Comparison of ENCODE assay signal across 1 cellular context in the genomic region with DNA sequence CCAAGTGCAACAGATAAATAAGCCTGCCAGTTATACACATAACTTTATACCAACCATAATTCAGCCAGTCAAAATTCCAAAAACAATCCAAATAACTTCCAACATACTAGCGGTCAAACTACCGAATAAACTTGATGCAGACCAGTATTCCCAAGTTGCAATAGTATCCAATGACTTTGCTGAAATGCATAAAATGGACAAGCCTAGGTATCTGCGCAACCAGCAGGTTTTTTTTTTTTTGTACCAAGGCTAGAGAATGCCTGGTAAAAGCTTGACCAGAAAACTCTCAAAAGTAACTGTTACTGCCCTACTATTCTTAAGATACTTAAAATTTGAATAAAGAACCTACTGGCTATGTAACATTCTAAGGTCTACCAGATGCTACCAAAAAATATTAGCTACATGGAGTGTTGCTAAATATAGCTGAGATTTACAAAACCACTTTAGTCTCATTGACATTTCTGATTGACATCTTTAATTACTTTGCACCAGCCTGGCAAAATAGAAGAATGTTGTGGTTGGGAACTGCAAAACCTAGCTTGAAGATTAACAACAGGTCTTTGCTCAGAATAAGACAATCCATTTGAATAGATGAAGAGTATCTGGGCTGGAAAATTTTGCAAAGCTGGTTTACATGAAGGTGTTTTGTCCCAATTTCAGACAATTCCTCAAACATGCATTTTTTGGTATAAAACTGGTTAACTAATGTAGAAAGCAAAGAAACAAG.
TF ChIP-seq lines count a peak whose summit lies in the region.

No MANE protein-coding gene starts in this region.

TF ChIP-seq in GM23338, 12 proteins besides CTCF, POLR2A, EP300 and RAD21:
- TF ChIP-seq, protein P1, sequence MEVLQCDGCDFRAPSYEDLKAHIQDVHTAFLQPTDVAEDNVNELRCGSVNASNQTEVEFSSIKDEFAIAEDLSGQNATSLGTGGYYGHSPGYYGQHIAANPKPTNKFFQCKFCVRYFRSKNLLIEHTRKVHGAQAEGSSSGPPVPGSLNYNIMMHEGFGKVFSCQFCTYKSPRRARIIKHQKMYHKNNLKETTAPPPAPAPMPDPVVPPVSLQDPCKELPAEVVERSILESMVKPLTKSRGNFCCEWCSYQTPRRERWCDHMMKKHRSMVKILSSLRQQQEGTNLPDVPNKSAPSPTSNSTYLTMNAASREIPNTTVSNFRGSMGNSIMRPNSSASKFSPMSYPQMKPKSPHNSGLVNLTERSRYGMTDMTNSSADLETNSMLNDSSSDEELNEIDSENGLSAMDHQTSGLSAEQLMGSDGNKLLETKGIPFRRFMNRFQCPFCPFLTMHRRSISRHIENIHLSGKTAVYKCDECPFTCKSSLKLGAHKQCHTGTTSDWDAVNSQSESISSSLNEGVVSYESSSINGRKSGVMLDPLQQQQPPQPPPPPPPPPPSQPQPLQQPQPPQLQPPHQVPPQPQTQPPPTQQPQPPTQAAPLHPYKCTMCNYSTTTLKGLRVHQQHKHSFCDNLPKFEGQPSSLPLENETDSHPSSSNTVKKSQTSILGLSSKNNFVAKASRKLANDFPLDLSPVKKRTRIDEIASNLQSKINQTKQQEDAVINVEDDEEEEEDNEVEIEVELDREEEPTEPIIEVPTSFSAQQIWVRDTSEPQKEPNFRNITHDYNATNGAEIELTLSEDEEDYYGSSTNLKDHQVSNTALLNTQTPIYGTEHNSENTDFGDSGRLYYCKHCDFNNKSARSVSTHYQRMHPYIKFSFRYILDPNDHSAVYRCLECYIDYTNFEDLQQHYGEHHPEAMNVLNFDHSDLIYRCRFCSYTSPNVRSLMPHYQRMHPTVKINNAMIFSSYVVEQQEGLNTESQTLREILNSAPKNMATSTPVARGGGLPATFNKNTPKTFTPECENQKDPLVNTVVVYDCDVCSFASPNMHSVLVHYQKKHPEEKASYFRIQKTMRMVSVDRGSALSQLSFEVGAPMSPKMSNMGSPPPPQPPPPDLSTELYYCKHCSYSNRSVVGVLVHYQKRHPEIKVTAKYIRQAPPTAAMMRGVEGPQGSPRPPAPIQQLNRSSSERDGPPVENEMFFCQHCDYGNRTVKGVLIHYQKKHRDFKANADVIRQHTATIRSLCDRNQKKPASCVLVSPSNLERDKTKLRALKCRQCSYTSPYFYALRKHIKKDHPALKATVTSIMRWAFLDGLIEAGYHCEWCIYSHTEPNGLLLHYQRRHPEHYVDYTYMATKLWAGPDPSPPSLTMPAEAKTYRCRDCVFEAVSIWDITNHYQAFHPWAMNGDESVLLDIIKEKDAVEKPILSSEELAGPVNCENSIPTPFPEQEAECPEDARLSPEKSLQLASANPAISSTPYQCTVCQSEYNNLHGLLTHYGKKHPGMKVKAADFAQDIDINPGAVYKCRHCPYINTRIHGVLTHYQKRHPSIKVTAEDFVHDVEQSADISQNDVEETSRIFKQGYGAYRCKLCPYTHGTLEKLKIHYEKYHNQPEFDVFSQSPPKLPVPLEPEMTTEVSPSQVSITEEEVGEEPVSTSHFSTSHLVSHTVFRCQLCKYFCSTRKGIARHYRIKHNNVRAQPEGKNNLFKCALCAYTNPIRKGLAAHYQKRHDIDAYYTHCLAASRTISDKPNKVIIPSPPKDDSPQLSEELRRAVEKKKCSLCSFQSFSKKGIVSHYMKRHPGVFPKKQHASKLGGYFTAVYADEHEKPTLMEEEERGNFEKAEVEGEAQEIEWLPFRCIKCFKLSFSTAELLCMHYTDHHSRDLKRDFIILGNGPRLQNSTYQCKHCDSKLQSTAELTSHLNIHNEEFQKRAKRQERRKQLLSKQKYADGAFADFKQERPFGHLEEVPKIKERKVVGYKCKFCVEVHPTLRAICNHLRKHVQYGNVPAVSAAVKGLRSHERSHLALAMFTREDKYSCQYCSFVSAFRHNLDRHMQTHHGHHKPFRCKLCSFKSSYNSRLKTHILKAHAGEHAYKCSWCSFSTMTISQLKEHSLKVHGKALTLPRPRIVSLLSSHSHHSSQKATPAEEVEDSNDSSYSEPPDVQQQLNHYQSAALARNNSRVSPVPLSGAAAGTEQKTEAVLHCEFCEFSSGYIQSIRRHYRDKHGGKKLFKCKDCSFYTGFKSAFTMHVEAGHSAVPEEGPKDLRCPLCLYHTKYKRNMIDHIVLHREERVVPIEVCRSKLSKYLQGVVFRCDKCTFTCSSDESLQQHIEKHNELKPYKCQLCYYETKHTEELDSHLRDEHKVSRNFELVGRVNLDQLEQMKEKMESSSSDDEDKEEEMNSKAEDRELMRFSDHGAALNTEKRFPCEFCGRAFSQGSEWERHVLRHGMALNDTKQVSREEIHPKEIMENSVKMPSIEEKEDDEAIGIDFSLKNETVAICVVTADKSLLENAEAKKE (CRISPR knock-in tag; IDR thresholded peaks at IDR 0.05) = no peak
- TF ChIP-seq ZNF331 (CRISPR knock-in tag; IDR thresholded peaks at IDR 0.05; ENCODE audit: low read depth) = no peak
- TF ChIP-seq, protein P2, sequence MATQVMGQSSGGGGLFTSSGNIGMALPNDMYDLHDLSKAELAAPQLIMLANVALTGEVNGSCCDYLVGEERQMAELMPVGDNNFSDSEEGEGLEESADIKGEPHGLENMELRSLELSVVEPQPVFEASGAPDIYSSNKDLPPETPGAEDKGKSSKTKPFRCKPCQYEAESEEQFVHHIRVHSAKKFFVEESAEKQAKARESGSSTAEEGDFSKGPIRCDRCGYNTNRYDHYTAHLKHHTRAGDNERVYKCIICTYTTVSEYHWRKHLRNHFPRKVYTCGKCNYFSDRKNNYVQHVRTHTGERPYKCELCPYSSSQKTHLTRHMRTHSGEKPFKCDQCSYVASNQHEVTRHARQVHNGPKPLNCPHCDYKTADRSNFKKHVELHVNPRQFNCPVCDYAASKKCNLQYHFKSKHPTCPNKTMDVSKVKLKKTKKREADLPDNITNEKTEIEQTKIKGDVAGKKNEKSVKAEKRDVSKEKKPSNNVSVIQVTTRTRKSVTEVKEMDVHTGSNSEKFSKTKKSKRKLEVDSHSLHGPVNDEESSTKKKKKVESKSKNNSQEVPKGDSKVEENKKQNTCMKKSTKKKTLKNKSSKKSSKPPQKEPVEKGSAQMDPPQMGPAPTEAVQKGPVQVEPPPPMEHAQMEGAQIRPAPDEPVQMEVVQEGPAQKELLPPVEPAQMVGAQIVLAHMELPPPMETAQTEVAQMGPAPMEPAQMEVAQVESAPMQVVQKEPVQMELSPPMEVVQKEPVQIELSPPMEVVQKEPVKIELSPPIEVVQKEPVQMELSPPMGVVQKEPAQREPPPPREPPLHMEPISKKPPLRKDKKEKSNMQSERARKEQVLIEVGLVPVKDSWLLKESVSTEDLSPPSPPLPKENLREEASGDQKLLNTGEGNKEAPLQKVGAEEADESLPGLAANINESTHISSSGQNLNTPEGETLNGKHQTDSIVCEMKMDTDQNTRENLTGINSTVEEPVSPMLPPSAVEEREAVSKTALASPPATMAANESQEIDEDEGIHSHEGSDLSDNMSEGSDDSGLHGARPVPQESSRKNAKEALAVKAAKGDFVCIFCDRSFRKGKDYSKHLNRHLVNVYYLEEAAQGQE (IDR thresholded peaks at IDR 0.05; ENCODE audit: unreplicated experiment) = no peak
- no peak for TF ChIP-seq POLR2AphosphoS5 (IDR thresholded peaks at IDR 0.05; ENCODE audit: low read depth)
- no peak for TF ChIP-seq EZH2phosphoT487 (IDR thresholded peaks at IDR 0.05; ENCODE audit: unreplicated experiment)
- no peak for TF ChIP-seq JUNB (IDR thresholded peaks at IDR 0.05; ENCODE audit: unreplicated experiment)
- TF ChIP-seq, protein P3, sequence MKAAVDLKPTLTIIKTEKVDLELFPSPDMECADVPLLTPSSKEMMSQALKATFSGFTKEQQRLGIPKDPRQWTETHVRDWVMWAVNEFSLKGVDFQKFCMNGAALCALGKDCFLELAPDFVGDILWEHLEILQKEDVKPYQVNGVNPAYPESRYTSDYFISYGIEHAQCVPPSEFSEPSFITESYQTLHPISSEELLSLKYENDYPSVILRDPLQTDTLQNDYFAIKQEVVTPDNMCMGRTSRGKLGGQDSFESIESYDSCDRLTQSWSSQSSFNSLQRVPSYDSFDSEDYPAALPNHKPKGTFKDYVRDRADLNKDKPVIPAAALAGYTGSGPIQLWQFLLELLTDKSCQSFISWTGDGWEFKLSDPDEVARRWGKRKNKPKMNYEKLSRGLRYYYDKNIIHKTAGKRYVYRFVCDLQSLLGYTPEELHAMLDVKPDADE (IDR thresholded peaks at IDR 0.05) = no peak
- TF ChIP-seq ZNF114 (CRISPR knock-in tag; IDR thresholded peaks at IDR 0.05) = no peak
- TF ChIP-seq NANOG (IDR thresholded peaks at IDR 0.05; ENCODE audit: borderline replicate concordance) = no peak
- TF ChIP-seq EZH2 (IDR thresholded peaks at IDR 0.05; ENCODE audit: low read depth, unreplicated experiment) = no peak
- no peak for TF ChIP-seq STAT1 (IDR thresholded peaks at IDR 0.05; ENCODE audit: unreplicated experiment)
- no peak for TF ChIP-seq CREB1 (CRISPR knock-in tag; IDR thresholded peaks at IDR 0.05; ENCODE audit: low read depth)
TF ChIP-seq in GM23338: peak in this region for 0.
